Comparison of ENCODE assay signal across 1 cellular context in the genomic region with DNA sequence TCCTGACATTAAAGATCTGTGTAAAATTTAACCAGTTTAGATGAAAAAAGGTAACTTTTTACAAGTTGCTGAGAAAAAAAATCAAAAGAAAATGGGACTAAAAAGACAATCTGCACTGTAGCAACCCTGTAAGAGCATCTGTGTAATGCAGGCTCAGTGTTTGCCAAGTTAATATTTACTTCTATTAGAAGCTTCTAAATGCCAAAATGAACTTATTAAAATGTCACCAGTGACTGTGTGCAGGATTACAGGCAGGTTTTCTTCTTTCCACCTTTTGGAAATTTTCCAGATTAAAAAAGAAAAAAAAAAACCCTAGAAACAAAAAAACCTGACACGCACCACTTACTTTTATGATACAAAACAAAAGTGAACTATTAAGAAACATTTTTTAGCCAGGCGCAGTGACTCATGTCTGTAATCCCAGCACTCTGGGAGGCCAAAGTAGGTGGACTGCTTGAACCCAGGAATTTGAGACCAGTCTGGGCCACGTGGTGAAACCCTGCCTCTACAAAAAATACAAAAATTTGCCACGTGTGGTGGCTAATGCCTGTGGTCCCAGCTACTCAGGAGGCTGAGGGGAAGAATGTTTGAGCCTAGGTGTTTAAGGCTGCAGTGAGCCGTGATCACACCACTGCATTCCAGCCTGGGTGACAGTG.
TF ChIP-seq lines count a peak whose summit lies in the region.

No MANE protein-coding gene starts in this region.

TF ChIP-seq in Ishikawa, 13 proteins besides CTCF, POLR2A, EP300 and RAD21 (continued from another document):
- TF ChIP-seq MAX (IDR thresholded peaks at IDR 0.05) (peak; percentile 94), REST (IDR thresholded peaks at IDR 0.05; ENCODE audit: low read depth) (no peak), TAF1 (IDR thresholded peaks at IDR 0.05; ENCODE audit: low read depth) (no peak), TCF12 (IDR thresholded peaks at IDR 0.05; ENCODE audit: low read depth) (peak; percentile 81), TEAD4 (IDR thresholded peaks at IDR 0.05) (peak; percentile 84), EGR1 (IDR thresholded peaks at IDR 0.05) (no peak)
- TF ChIP-seq, protein P1, sequence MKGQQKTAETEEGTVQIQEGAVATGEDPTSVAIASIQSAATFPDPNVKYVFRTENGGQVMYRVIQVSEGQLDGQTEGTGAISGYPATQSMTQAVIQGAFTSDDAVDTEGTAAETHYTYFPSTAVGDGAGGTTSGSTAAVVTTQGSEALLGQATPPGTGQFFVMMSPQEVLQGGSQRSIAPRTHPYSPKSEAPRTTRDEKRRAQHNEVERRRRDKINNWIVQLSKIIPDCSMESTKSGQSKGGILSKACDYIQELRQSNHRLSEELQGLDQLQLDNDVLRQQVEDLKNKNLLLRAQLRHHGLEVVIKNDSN (IDR thresholded peaks at IDR 0.05): peak; percentile 88
